In the genomic region with DNA sequence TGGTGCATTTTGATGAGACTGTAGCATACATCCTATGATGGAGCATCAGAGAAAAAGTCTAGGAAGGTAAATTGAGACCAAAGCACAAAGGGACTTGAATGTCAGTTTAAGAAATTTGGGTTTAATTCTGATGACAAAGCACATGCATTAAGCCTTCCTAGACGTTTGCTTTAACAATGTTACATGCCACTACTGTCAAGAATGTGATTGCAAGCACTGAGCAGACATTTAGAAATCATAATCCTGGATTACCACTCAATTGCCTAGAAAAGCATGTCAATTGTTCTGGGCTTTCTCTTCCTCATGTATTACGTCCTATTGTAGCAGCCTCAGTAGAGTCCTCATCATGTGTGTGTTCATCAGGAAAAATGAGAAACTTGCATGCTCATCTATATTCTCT, we compare ENCODE assay signal across 31 cellular contexts.
"Had no signal": no experiment of that assay in that cellular context is flagged by ENCODE, and none has a peak within 500 bp of the region (broad histone marks: within the 10 kb centered on the region; RNA-seq: fewer than 3 reads in every experiment).

No MANE protein-coding gene starts in this region.

- H3K27ac Mint-ChIP-seq: naive thymus-derived CD4-positive, alpha-beta T cell; natural killer cell; nephron; stimulated activated memory B cell treated with anti-CD40 and anti-IgM and Interleukin-4, amounts not matched to agents 10 μg/mL and 1 μg/mL and 100 μg/mL, for 72 hours; stimulated activated naive CD8-positive, alpha-beta T cell treated with anti-CD3 and anti-CD28 coated beads, Interleukin-15, amount 100 ng/mL, for 72 hours had no signal

- H3K36me3 Mint-ChIP-seq: naive thymus-derived CD4-positive, alpha-beta T cell; natural killer cell; stimulated activated memory B cell treated with anti-CD40 and anti-IgM and Interleukin-4, amounts not matched to agents 10 μg/mL and 1 μg/mL and 100 μg/mL, for 72 hours had no signal

- H3K4me2 ChIP-seq: smooth muscle cell had no signal

- H3K27me3 Mint-ChIP-seq: stimulated activated memory B cell treated with anti-CD40 and anti-IgM and Interleukin-4, amounts not matched to agents 10 μg/mL and 1 μg/mL and 100 μg/mL, for 72 hours; stimulated activated naive CD8-positive, alpha-beta T cell treated with anti-CD3 and anti-CD28 coated beads, Interleukin-15, amount 100 ng/mL, for 72 hours had no signal

- H3K27ac ChIP-seq: neutrophil, pancreas, prostate gland, right lobe of liver, sigmoid colon, spleen, suprapubic skin, testis, tibial artery, upper lobe of left lung, vagina had no signal

- FAIRE-seq: pancreas, urothelium cell line had no signal

- H3K36me3 ChIP-seq: neutrophil, pancreas, prostate gland, right lobe of liver, sigmoid colon, spleen, suprapubic skin, tibial artery, upper lobe of left lung, vagina had no signal

- H3K9me3 ChIP-seq: neutrophil, pancreas, prostate gland, right lobe of liver, sigmoid colon, spleen, suprapubic skin, testis, tibial artery, upper lobe of left lung, vagina had no signal

- H3K9me3 Mint-ChIP-seq: naive thymus-derived CD4-positive, alpha-beta T cell; natural killer cell; nephron; neural crest cell; stimulated activated memory B cell treated with anti-CD40 and anti-IgM and Interleukin-4, amounts not matched to agents 10 μg/mL and 1 μg/mL and 100 μg/mL, for 72 hours; stimulated activated naive CD8-positive, alpha-beta T cell treated with anti-CD3 and anti-CD28 coated beads, Interleukin-15, amount 100 ng/mL, for 72 hours had no signal

- H3K4me3 Mint-ChIP-seq: naive thymus-derived CD4-positive, alpha-beta T cell; natural killer cell; nephron; neural crest cell; stimulated activated memory B cell treated with anti-CD40 and anti-IgM and Interleukin-4, amounts not matched to agents 10 μg/mL and 1 μg/mL and 100 μg/mL, for 72 hours; stimulated activated naive CD8-positive, alpha-beta T cell treated with anti-CD3 and anti-CD28 coated beads, Interleukin-15, amount 100 ng/mL, for 72 hours had no signal

- H3K4me3 ChIP-seq: pancreas, prostate gland, right lobe of liver, sigmoid colon, smooth muscle cell, spleen, suprapubic skin, testis, tibial artery, upper lobe of left lung, vagina had no signal

- H3K4me1 ChIP-seq: prostate gland, sigmoid colon, spleen, suprapubic skin, testis, upper lobe of left lung, vagina had no signal

- H3K27me3 ChIP-seq: neutrophil, pancreas, right lobe of liver, sigmoid colon, spleen, suprapubic skin, testis, tibial artery, upper lobe of left lung, vagina had no signal

- DNase-seq: naive thymus-derived CD4-positive, alpha-beta T cell; natural killer cell; nucleus accumbens; pancreas; retina; right cardiac atrium; right lobe of liver; sigmoid colon; spleen; stimulated activated CD4-positive, alpha-beta T cell treated with anti-CD3 and anti-CD28 coated beads, Interleukin-12 subunit alpha, Interleukin-12 subunit beta, amount 100 ng/mL, for 4 hours; stimulated activated CD4-positive, alpha-beta T cell treated with anti-CD3 and anti-CD28 coated beads, Interleukin-1b, Interleukin-23, amount 100 ng/mL, for 48 hours; stimulated activated CD4-positive, alpha-beta T cell treated with anti-CD3 and anti-CD28 coated beads, Interleukin-4, amount 100 ng/mL, for 1 hour; stimulated activated CD4-positive, alpha-beta T cell treated with anti-CD3 and anti-CD28 coated beads, Interleukin-4, amount 100 ng/mL, for 4 hours; stimulated activated CD8-positive, alpha-beta memory T cell treated with anti-CD3 and anti-CD28 coated beads, Interleukin-4, amount 100 ng/mL, for 48 hours; stimulated activated naive CD4-positive, alpha-beta T cell; stimulated activated naive CD8-positive, alpha-beta T cell treated with anti-CD3 and anti-CD28 coated beads, Interleukin-15, amount 100 ng/mL, for 72 hours; stimulated activated naive CD8-positive, alpha-beta T cell treated with anti-CD3 and anti-CD28 coated beads, Interleukin-15, Interleukin-2, amounts not matched to agents 100 U/mL and 50 U/mL, for 24 hours; substantia nigra; testis; tibial artery; trophoblast cell; upper lobe of left lung had no signal

- ATAC-seq: naive thymus-derived CD4-positive, alpha-beta T cell; natural killer cell; pancreas; right cardiac atrium; right lobe of liver; stimulated activated memory B cell treated with anti-CD40 and anti-IgM and Interleukin-4, amounts not matched to agents 10 μg/mL and 1 μg/mL and 100 μg/mL, for 72 hours; stimulated activated naive CD8-positive, alpha-beta T cell treated with anti-CD3 and anti-CD28 coated beads, Interleukin-15, amount 100 ng/mL, for 72 hours; stimulated activated naive CD8-positive, alpha-beta T cell treated with anti-CD3 and anti-CD28 coated beads, Interleukin-15, Interleukin-2, amounts not matched to agents 100 U/mL and 50 U/mL, for 24 hours had no signal

- H3K4me1 Mint-ChIP-seq: natural killer cell; nephron; stimulated activated naive CD8-positive, alpha-beta T cell treated with anti-CD3 and anti-CD28 coated beads, Interleukin-15, amount 100 ng/mL, for 72 hours had no signal
